In the genomic region with DNA sequence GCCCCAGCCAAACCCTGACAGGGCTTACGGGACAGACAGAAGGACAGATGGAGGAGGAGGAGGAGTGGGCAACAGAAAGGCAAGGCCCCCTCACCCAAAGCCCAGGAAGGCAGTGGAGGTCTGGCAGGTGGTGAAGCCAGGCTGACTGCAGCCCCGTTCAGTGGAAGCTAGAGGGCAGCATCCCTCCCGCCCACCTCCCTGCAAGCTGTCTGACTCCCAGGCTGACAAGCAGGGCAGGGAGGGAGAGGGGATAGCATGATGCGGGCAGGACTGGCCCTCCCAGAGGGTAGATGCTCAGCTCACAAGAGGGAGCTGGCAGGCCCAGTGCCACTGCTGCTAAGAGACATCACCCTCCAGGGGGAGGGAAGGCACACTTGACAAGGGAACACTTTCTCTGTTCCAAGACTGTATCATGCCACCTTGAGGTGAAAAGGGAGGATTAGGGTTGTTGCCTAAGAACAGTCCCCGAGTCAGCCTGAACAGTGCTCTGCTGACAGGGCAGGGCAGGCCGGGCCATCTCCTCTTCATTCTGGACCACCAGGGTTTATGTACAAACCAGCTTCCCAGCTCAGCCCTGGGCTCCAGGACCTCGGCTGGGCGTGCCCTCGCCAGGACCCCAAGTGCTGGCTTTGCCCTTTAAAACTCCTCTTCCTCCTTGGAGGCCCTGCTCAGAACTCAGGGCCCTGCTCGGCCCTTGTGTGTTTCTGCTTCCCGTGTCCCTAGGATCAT, we compare ENCODE assay signal across 8 cellular contexts.
DNase-seq lines count a peak whose midpoint lies in the region; ATAC-seq and TF ChIP-seq lines count a peak whose summit lies in the region.

No MANE protein-coding gene starts in this region.

- intact Hi-C loops in CD4-positive, alpha-beta memory T cell (cut with micrococcal nuclease), result loop anchor here (1.0 to 10.0 kb wide), 4 partner anchors 50 to 157 kb away; no protein-coding TSS in a partner anchor

- H3K9me3 ChIP-seq in CD4-positive, alpha-beta memory T cell (ENCODE audit: control insufficient read depth in 1 of 2, low read length in 2 of 2), result no peaks in the 10 kb centered on the region
- no peaks in the 10 kb centered on the region for H3K9me3 ChIP-seq in parathyroid adenoma (ENCODE audit: control insufficient read depth, low read length)

- H3K4me3 ChIP-seq in CD4-positive, alpha-beta memory T cell (ENCODE audit: low read length in 2 of 2), result no peak overlapping the region
- H3K4me3 ChIP-seq in fibroblast of villous mesenchyme (ENCODE audit: low read depth, low read length) (no peak overlapping the region), parathyroid adenoma (ENCODE audit: low read depth, low read length) (no peak overlapping the region)

- POLR2A ChIA-PET in CD4-positive, alpha-beta memory T cell (lab: Charles Lee; ENCODE audit: partially characterized antibody), result interaction anchor here (0.9 to 2.0 kb wide), 5 partner anchors 25 to 88 kb away, joined by 3 to 6 read pairs (median 3); partner anchors contain the start of genes CSGALNACT2 and RASGEF1A

- H3K4me3 Mint-ChIP-seq in CD4-positive, alpha-beta memory T cell, result no peak overlapping the region

- no peak overlapping the region for H3K27ac ChIP-seq in CD4-positive, alpha-beta memory T cell (ENCODE audit: low read depth, low read length)
- H3K27ac ChIP-seq in parathyroid adenoma, result no peak overlapping the region

- no peaks in the 10 kb centered on the region for H3K27me3 Mint-ChIP-seq in CD4-positive, alpha-beta memory T cell

- DNase-seq in CD4-positive, alpha-beta memory T cell, result peak in 4 of 5 donors; percentile 29 to 52 (median 47)
- peak; percentile 37 for DNase-seq in NOMO-1 treated with DMSO at 0.1 percent for 48 hours (lab: John Stamatoyannopoulos, UW; ENCODE audit: unreplicated experiment)
- DNase-seq in activated T-cell treated with anti-CD3 and anti-CD28 coated beads, Interleukin-2, amount 50 U/mL, for 48 hours, result peak; percentile 70 to 79
- peak; percentile 54 for DNase-seq in fibroblast of villous mesenchyme (ENCODE audit: low read depth)
- no peak for DNase-seq in GOT3 (lab: John Stamatoyannopoulos, UW)

- H3K27me3 ChIP-seq in CD4-positive, alpha-beta memory T cell (ENCODE audit: insufficient read depth, low read length), result no peaks in the 10 kb centered on the region
- H3K27me3 ChIP-seq in parathyroid adenoma (ENCODE audit: control insufficient read depth, insufficient read depth, low read length), result no peaks in the 10 kb centered on the region

- peak overlapping the region in 2 of 7 donors; percentile 53 to 66 for H3K27ac Mint-ChIP-seq in CD4-positive, alpha-beta memory T cell

- ATAC-seq in GM19023 (IDR thresholded peaks at IDR 0.05; ENCODE audit: unreplicated experiment), result peak; percentile 49
- peak; percentile 63 for ATAC-seq in HG03103 (IDR thresholded peaks at IDR 0.05; ENCODE audit: low read depth, unreplicated experiment)

- CTCF ChIA-PET in CD4-positive, alpha-beta memory T cell (lab: Charles Lee; ENCODE audit: partially characterized antibody), result interaction anchor here (0.6 to 3.6 kb wide), 31 partner anchors 9 to 390 kb away, joined by 3 to 20 read pairs (median 3); partner anchors contain the start of genes CSGALNACT2 and FXYD4

- peaks cover 8% of the 10 kb centered on the region for H3K4me1 ChIP-seq in CD4-positive, alpha-beta memory T cell (ENCODE audit: insufficient read depth, low read length)
- H3K4me1 ChIP-seq in parathyroid adenoma, result no peaks in the 10 kb centered on the region

- H3K79me2 ChIP-seq in parathyroid adenoma, result no peaks in the 10 kb centered on the region

- no peaks in the 10 kb centered on the region for H3K36me3 ChIP-seq in CD4-positive, alpha-beta memory T cell (ENCODE audit: insufficient read depth, low read length)
- no peaks in the 10 kb centered on the region for H3K36me3 ChIP-seq in parathyroid adenoma (ENCODE audit: control insufficient read depth, insufficient read depth, low read length)

- H3K9ac ChIP-seq in parathyroid adenoma, result no peak overlapping the region

- H2AFZ ChIP-seq in parathyroid adenoma, result peak overlapping the region; percentile 58

- H3K36me3 Mint-ChIP-seq in CD4-positive, alpha-beta memory T cell, result no peaks in the 10 kb centered on the region

- H3K4me1 Mint-ChIP-seq in CD4-positive, alpha-beta memory T cell, result peaks cover 0 to 10% (median 2%) of the 10 kb centered on the region in 4 donors

- TF ChIP-seq CTCF in fibroblast of villous mesenchyme (IDR thresholded peaks at IDR 0.05; ENCODE audit: insufficient read depth, low read depth, low read length) (peak; percentile 78), parathyroid adenoma (IDR thresholded peaks at IDR 0.05) (peak; percentile 69)

- no peak overlapping the region for H3K4me2 ChIP-seq in parathyroid adenoma (ENCODE audit: low read length)

- H3K9me3 Mint-ChIP-seq in CD4-positive, alpha-beta memory T cell, result no peaks in the 10 kb centered on the region
